ENCODE assay signal across 9 cellular contexts in the genomic region with DNA sequence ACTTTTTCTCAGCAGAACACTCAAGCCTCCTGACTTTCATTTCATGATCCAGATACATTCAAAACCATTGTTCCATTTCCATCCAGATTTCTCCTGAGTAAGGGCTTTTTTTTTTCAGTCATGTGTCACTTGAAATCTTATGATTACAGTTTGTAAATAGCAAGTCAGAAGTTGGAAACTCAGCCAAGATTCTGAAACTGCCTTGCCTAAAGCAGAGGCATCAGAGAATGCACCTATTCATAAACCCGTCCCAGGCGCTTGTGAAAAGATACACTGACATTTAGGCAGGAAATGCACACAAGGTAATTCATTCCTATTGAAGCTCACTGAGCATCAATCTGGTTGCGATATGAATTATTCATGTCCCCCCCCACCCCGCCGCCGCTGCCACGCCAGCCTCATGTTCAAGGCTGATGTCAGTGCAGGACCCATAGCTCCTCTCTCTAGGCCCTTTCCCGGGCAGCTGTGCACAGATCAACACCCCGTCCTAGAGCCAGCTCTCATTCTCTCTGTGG. TPM values are rescaled to one million over a fixed set of nuclear protein-coding genes. Genes with fewer than 3 reads are reported as not detected.
DNase-seq lines count a peak whose midpoint lies in the region; ATAC-seq and TF ChIP-seq lines count a peak whose summit lies in the region.
"Had no signal": no experiment of that assay in that cellular context is flagged by ENCODE, and none has a peak within 500 bp of the region (broad histone marks: within the 10 kb centered on the region; RNA-seq: fewer than 3 reads in every experiment).

No MANE protein-coding gene starts in this region.

- no peak for TF ChIP-seq POLR2A in heart left ventricle (IDR thresholded peaks at IDR 0.05)

- H3K36me3 Mint-ChIP-seq in neural crest cell (ENCODE audit: low read depth) (no peaks in the 10 kb centered on the region), WTC11 (no peaks in the 10 kb centered on the region)
- H3K36me3 Mint-ChIP-seq: natural killer cell treated with Interleukin-12 subunit alpha and Interleukin-12 subunit beta and Interleukin-15 and Interleukin-18, amount 100 ng/mL, for 72 hours had no signal

- CTCF ChIA-PET in WTC11 (lab: Charles Lee) = no interaction called here

- no peaks in the 10 kb centered on the region for H3K36me3 ChIP-seq in heart left ventricle

- H3K4me1 ChIP-seq in heart left ventricle = peaks cover 0 to 92% (median 9%) of the 10 kb centered on the region in 12 donors

- H3K4me3 ChIP-seq in heart left ventricle = no peak overlapping the region

- H3K27me3 Mint-ChIP-seq in neural crest cell (ENCODE audit: low read depth) = peaks cover 4% of the 10 kb centered on the region
- H3K27me3 Mint-ChIP-seq in WTC11 (ENCODE audit: low read depth) = no peaks in the 10 kb centered on the region
- H3K27me3 Mint-ChIP-seq: natural killer cell treated with Interleukin-12 subunit alpha and Interleukin-12 subunit beta and Interleukin-15 and Interleukin-18, amount 100 ng/mL, for 72 hours had no signal

- peak; percentile 20 for ATAC-seq in left ventricle myocardium superior
- ATAC-seq in heart left ventricle = no peak
- no peak for ATAC-seq in GM21786 (IDR thresholded peaks at IDR 0.05; ENCODE audit: unreplicated experiment)
- ATAC-seq in WTC11 = no peak; the same call in 1 of the 2 replicates
- ATAC-seq: natural killer cell treated with Interleukin-12 subunit alpha and Interleukin-12 subunit beta and Interleukin-15 and Interleukin-18, amount 100 ng/mL, for 72 hours had no signal

- no peaks in the 10 kb centered on the region for H3K27me3 ChIP-seq in heart left ventricle

- H3K9me3 Mint-ChIP-seq in neural crest cell (no peaks in the 10 kb centered on the region), WTC11 (no peaks in the 10 kb centered on the region)
- H3K9me3 Mint-ChIP-seq: natural killer cell treated with Interleukin-12 subunit alpha and Interleukin-12 subunit beta and Interleukin-15 and Interleukin-18, amount 100 ng/mL, for 72 hours had no signal

- no peaks in the 10 kb centered on the region for H3K9me3 ChIP-seq in heart left ventricle

- H3K27ac Mint-ChIP-seq in neural crest cell (ENCODE audit: unreplicated experiment) (peak overlapping the region; percentile 90), WTC11 (no peak overlapping the region)

- POLR2A ChIA-PET in WTC11 (lab: Charles Lee) = no interaction called here

- DNase-seq in left ventricle myocardium superior (no peak), heart left ventricle (no peak), neural crest cell (ENCODE audit: low read depth, low spot score) (peak; percentile 11), NCI-H524 treated with DMSO at 0.1 percent for 48 hours (lab: John Stamatoyannopoulos, UW) (no peak), LoVo (ENCODE audit: low spot score) (no peak), WTC11 (ENCODE audit: low spot score) (no peak)
- peak; percentile 82 for DNase-seq in activated naive CD4-positive, alpha-beta T cell treated with anti-CD3 and anti-CD28 coated beads, Interleukin-2, amount 50 U/mL, for 16 hours

- TF ChIP-seq CTCF in heart left ventricle (IDR thresholded peaks at IDR 0.05) (no peak), neural crest cell (conservative IDR thresholded peaks at IDR 0.05) (no peak), WTC11 (IDR thresholded peaks at IDR 0.05) (no peak)

- peak overlapping the region in 2 of 12 donors; percentile 14 to 85 for H3K27ac ChIP-seq in heart left ventricle

- 56 to 64% (median 62%) methylated on average over 9 of the region's 9 CpGs for WGBS in heart left ventricle, 4 donors

- intact Hi-C loops in left ventricle myocardium superior (cut with micrococcal nuclease) = no loop called here
- intact Hi-C loops in heart left ventricle (cut with DNase I) = no loop called here

- H3K4me1 Mint-ChIP-seq in neural crest cell = peaks cover 16% of the 10 kb centered on the region
- H3K4me1 Mint-ChIP-seq in WTC11 = peaks cover 7% of the 10 kb centered on the region

- no peak overlapping the region for H3K4me3 Mint-ChIP-seq in neural crest cell
- H3K4me3 Mint-ChIP-seq in WTC11 = no peak overlapping the region
- H3K4me3 Mint-ChIP-seq: natural killer cell treated with Interleukin-12 subunit alpha and Interleukin-12 subunit beta and Interleukin-15 and Interleukin-18, amount 100 ng/mL, for 72 hours had no signal

TF ChIP-seq in WTC11, 78 proteins besides CTCF, POLR2A, EP300 and RAD21:
- no peak for TF ChIP-seq FOXK1 (CRISPR knock-in tag; IDR thresholded peaks at IDR 0.05)
- no peak for TF ChIP-seq FOXP1 (CRISPR knock-in tag; IDR thresholded peaks at IDR 0.05; ENCODE audit: borderline replicate concordance)
- no peak for TF ChIP-seq ESRRA (CRISPR knock-in tag; IDR thresholded peaks at IDR 0.05; ENCODE audit: borderline replicate concordance)
- TF ChIP-seq, protein P1, sequence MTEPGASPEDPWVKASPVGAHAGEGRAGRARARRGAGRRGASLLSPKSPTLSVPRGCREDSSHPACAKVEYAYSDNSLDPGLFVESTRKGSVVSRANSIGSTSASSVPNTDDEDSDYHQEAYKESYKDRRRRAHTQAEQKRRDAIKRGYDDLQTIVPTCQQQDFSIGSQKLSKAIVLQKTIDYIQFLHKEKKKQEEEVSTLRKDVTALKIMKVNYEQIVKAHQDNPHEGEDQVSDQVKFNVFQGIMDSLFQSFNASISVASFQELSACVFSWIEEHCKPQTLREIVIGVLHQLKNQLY (CRISPR knock-in tag; IDR thresholded peaks at IDR 0.05) = no peak

RNA-seq across cellular contexts. Expression of a gene that starts 30.4 kb away (rescaled TPM):
- total RNA-seq in left ventricle myocardium superior (18.8 TPM), heart left ventricle (10 to 100 TPM; 10.2 to 45.0 (median 18.2) TPM), neural crest cell (11.5 and 12.2 TPM in 2 replicates), WTC11 (2021) (6.2 to 7.7 TPM (median 6.7 TPM) in 3 replicates)
- 1 to 10 TPM; 4.2 to 6.7 TPM for polyA plus RNA-seq in heart left ventricle

Comparison
In these comparisons a context has a peak if more than half of its experiments do, and no peak if none do; other contexts are left out.
1. DNase-seq: peak in activated naive CD4-positive, alpha-beta T cell treated with anti-CD3 and anti-CD28 coated beads, Interleukin-2, amount 50 U/mL, for 16 hours (single experiment) and neural crest cell (single experiment); none in left ventricle myocardium superior (single experiment), heart left ventricle (0 of 5), NCI-H524 treated with DMSO at 0.1 percent for 48 hours (single experiment), LoVo (single experiment) and WTC11 (single experiment).